Comparison of ENCODE assay signal across 28 cellular contexts in the genomic region with DNA sequence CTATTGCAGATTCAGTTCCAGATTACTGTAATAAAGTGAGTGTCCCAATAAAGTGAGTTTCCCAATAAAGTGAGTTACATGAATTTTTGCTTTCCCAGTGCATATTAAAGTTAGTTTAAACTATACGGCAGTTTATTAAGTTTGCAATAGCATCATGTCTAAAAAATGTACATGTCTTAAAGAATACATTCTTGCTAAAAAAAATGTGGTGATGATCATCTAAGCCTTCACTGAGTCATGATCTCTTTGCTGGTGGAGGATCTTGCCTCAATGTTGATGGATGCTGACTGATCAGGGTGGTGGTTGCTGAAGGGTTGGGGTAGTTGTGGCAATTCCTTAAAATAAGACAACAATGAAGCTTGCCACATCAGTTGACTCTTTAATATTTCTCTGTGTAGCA.
"Had no signal": no experiment of that assay in that cellular context is flagged by ENCODE, and none has a peak within 500 bp of the region (broad histone marks: within the 10 kb centered on the region; RNA-seq: fewer than 3 reads in every experiment).

No MANE protein-coding gene starts in this region.

- DNase-seq: activated CD4-positive, alpha-beta memory T cell treated with anti-CD3 and anti-CD28 coated beads, Interleukin-2, amount 10 ng/mL, durations not matched to agents 7 days and 5 days; activated CD4-positive, alpha-beta T cell treated with anti-CD3 and anti-CD28 coated beads, Interleukin-2, amount 10 ng/mL, durations not matched to agents 24 days and 14 days; activated CD8-positive, alpha-beta memory T cell treated with anti-CD3 and anti-CD28 coated beads, Interleukin-2, amount 50 U/mL, for 48 hours; activated gamma-delta T cell treated with Interleukin-2 at 50 U/mL for 16 hours; activated naive CD4-positive, alpha-beta T cell treated with anti-CD3 and anti-CD28 coated beads, Interleukin-2, amount 50 U/mL, for 16 hours; activated T-cell treated with anti-CD3 and anti-CD28 coated beads, Interleukin-2, amount 50 U/mL, for 24 hours; effector memory CD4-positive, alpha-beta T cell; erythroblast; foreskin melanocyte; heart right ventricle; left lung; mesendoderm; natural killer cell; occipital lobe; psoas muscle; spleen; stimulated activated naive CD4-positive, alpha-beta T cell; T-helper 17 cell; T1000; WERI-Rb-1 had no signal

- FAIRE-seq: bronchial epithelial cell, colon, islet of Langerhans had no signal

- ATAC-seq: activated CD4-positive, CD25-positive, alpha-beta regulatory T cell treated with anti-CD3 and anti-CD28 coated beads, Interleukin-2, amount 50 U/mL, for 24 hours; activated T-helper 17 cell treated with anti-CD3 and anti-CD28 coated beads, Interleukin-2, amount 50 U/mL, for 72 hours; heart right ventricle; left lung; natural killer cell; psoas muscle; T-helper 17 cell had no signal

- H3K4me3 ChIP-seq: heart right ventricle, left lung, lung, neural progenitor cell, psoas muscle, spleen, tibial nerve had no signal
